ENCODE assay signal across 1 cellular context in the genomic region with DNA sequence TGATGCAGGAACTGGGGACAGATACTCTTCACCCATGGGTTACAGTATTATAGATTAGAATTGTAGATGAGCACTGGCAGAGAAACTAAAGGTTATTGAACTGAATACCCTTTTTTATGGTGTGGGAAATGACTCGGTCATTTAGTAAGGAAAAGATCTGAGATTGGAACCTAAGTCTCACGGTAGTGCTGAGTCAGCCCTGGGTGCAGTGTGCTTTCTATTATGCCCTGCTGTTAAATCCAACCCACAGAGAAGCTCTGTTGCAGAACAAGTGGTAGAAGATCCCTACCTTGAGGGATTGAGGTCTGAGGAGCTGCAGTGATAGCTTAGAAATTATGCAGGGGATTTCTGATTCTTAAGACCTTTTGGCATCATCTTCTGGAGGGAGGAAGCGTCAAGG.
TF ChIP-seq lines count a peak whose summit lies in the region.

No MANE protein-coding gene starts in this region.

TF ChIP-seq in GM23338, 12 proteins besides CTCF, POLR2A, EP300 and RAD21 (continued from another document):
- TF ChIP-seq, protein P1, sequence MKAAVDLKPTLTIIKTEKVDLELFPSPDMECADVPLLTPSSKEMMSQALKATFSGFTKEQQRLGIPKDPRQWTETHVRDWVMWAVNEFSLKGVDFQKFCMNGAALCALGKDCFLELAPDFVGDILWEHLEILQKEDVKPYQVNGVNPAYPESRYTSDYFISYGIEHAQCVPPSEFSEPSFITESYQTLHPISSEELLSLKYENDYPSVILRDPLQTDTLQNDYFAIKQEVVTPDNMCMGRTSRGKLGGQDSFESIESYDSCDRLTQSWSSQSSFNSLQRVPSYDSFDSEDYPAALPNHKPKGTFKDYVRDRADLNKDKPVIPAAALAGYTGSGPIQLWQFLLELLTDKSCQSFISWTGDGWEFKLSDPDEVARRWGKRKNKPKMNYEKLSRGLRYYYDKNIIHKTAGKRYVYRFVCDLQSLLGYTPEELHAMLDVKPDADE (IDR thresholded peaks at IDR 0.05): no peak
